In the genomic region with DNA sequence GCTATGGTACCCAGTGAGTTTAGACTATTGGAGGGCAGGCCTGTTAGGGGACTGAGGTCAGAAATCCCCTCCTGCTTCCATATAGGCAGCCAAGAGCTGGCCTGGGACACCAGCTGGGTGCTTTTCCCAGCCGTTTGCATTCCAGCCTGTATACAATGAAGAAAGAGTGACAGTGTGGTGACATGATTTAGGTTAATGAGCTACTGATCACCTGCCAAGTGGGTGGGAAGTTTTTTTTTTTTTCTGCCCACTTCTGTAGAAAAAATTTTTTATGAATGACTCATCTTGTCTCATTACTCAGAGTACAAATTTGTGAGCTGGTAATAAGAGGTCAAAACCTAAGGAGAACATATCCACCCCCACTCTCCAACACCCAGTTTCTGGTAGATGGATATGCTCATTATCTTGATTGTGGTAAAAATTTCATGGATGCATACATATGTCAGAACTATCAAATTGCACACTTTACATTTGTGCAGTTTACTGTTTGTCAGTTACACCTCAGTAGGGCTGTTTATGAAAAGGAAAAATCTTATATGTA, we compare ENCODE assay signal across 9 cellular contexts. TPM values are rescaled to one million over a fixed set of nuclear protein-coding genes. Genes with fewer than 3 reads are reported as not detected.
DNase-seq lines count a peak whose midpoint lies in the region; ATAC-seq and TF ChIP-seq lines count a peak whose summit lies in the region.
"Had no signal": no experiment of that assay in that cellular context is flagged by ENCODE, and none has a peak within 500 bp of the region (broad histone marks: within the 10 kb centered on the region; RNA-seq: fewer than 3 reads in every experiment).

No MANE protein-coding gene starts in this region.

- TF ChIP-seq CTCF in A673 (conservative IDR thresholded peaks at IDR 0.05; ENCODE audit: low read depth, low read length) (no peak), thyroid gland (IDR thresholded peaks at IDR 0.05) (no peak)

- 0% methylated on average over 1 of the region's 1 CpG for WGBS in thyroid gland, 2 donors

- H3K4me1 ChIP-seq in A673 (ENCODE audit: insufficient read depth, low read length, poor library complexity, severe bottlenecking) (peaks cover 19% of the 10 kb centered on the region), SJSA1 (replicated peaks) (peaks cover 18% of the 10 kb centered on the region), thyroid gland (peaks cover 4 to 6% of the 10 kb centered on the region in 2 donors)

- peak; percentile 60 for ATAC-seq in GM21723 (IDR thresholded peaks at IDR 0.05; ENCODE audit: unreplicated experiment)
- ATAC-seq in GM19324 (IDR thresholded peaks at IDR 0.05; ENCODE audit: low FRiP score, unreplicated experiment): no peak
- no peak for ATAC-seq in HG03439 (IDR thresholded peaks at IDR 0.05; ENCODE audit: unreplicated experiment)

- H3K4me3 ChIP-seq in A673 (ENCODE audit: low read depth, low read length, poor library complexity, severe bottlenecking) (no peak overlapping the region), SJSA1 (no peak overlapping the region), thyroid gland (replicated peaks in 1 of 3) (no peak overlapping the region)
- H3K4me3 ChIP-seq: SK-N-MC had no signal

- H3K27ac ChIP-seq in A673 (ENCODE audit: low read depth, low read length, poor library complexity, severe bottlenecking): no peak overlapping the region
- peak overlapping the region; percentile 25; the same call in 1 of the 2 replicates for H3K27ac ChIP-seq in SJSA1
- H3K27ac ChIP-seq in thyroid gland: no peak overlapping the region

- intact Hi-C loops in A673 (cut with micrococcal nuclease; ENCODE audit: unreplicated experiment) (no loop called here), thyroid gland (cut with DNase I) (no loop called here)

- H3K9me3 ChIP-seq in A673 (ENCODE audit: low read depth, low read length, poor library complexity, severe bottlenecking) (no peaks in the 10 kb centered on the region), SJSA1 (replicated peaks) (no peaks in the 10 kb centered on the region), thyroid gland (no peaks in the 10 kb centered on the region)

- no TSS peak for BruUV-seq in A673 (replicated peaks; lab: Mats Ljungman, UMichigan)

- no peak for TF ChIP-seq POLR2A in thyroid gland (IDR thresholded peaks at IDR 0.05)

- H3K27me3 ChIP-seq in A673 (replicated peaks; ENCODE audit: insufficient read depth, low read depth, low read length, poor library complexity) (no peaks in the 10 kb centered on the region), SJSA1 (replicated peaks) (no peaks in the 10 kb centered on the region), thyroid gland (no peaks in the 10 kb centered on the region)

- no peaks in the 10 kb centered on the region for H3K36me3 ChIP-seq in A673 (ENCODE audit: insufficient read depth, low read length, poor library complexity, severe bottlenecking)
- no peaks in the 10 kb centered on the region for H3K36me3 ChIP-seq in SJSA1
- no peaks in the 10 kb centered on the region for H3K36me3 ChIP-seq in thyroid gland

- POLR2A ChIA-PET in A673 (lab: Charles Lee; ENCODE audit: low non-redundant PET): no interaction called here

- CTCF ChIA-PET in A673 (lab: Charles Lee): interaction anchor here (0.7 kb wide), 1 partner anchor 174 kb away, joined by 10 read pairs; no protein-coding TSS in a partner anchor

- peak; percentile 82 for DNase-seq in A673 (ENCODE audit: low spot score)
- DNase-seq in SJSA1 (ENCODE audit: low read depth in 1 of 2, low spot score in 2 of 2): peak in 1 of 2 experiments; percentile 80
- peak; percentile 79 for DNase-seq in islet precursor cell
- no peak for DNase-seq in thyroid gland
- no peak for DNase-seq in NCI-H187 (lab: John Stamatoyannopoulos, UW)

RNA-seq across cellular contexts. Expression of gene CGN, which starts 16.4 kb away (rescaled TPM):
- total RNA-seq in A673 (2021) (2.6 and 4.1 TPM in 2 replicates), thyroid gland (10 to 100 TPM in 1 of 4 donors, 1 to 10 TPM in 3; 7.7 to 14.9 (median 8.7) TPM)
- 0.26 and 1.2 TPM in 2 replicates for total RNA-seq in SJSA1 (2014; rRNA removed; shearing (Covaris generic))

RNA-seq across cellular contexts. Expression of gene POGZ, which starts 35.5 kb away (rescaled TPM):
- total RNA-seq in A673 (2021) (98.4 and 102 TPM in 2 replicates), thyroid gland (100 to 1,000 TPM in 1 of 4 donors, 10 to 100 TPM in 3; 66.0 to 103 (median 88.3) TPM)
- total RNA-seq in SJSA1 (2014; rRNA removed; shearing (Covaris generic)): 14.5 and 34.0 TPM in 2 replicates

RNA-seq across cellular contexts. Expression of gene TUFT1, which starts 45.3 kb away (rescaled TPM):
- 2.6 and 4.4 TPM in 2 replicates for total RNA-seq in A673 (2021)
- total RNA-seq in SJSA1 (2014; rRNA removed; shearing (Covaris generic)): 36.9 and 46.0 TPM in 2 replicates
- 1 to 10 TPM; 4.0 to 8.8 (median 5.0) TPM for total RNA-seq in thyroid gland

Comparison
In these comparisons a context has a peak if more than half of its experiments do, and no peak if none do; other contexts are left out.
1. DNase-seq: peak in A673 (single experiment) and islet precursor cell (single experiment); none in thyroid gland (0 of 2) and NCI-H187 (0 of 2).